12 cellular contexts compared by ENCODE assay signal in the genomic region with DNA sequence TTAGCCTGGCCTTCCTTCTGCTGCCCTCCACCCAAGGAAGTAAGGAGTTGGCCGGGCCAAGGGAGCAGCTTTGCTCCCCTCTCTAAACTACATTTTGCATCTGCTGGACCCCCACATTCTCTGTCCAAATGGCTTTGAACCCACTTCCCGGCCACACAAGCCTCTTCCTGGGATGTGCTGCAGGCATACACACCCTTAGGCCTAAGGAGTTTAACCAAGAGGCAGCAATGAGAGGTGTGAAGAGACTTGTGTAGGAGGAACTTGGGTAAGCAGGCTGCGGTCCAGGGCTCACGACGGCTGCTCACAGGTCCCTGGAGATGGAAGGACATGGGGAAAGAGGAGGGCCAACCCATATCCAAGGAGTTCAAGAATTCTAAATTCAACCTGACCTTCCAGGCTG.
DNase-seq lines count a peak whose midpoint lies in the region; ATAC-seq, FAIRE-seq and TF ChIP-seq lines count a peak whose summit lies in the region.
"Had no signal": no experiment of that assay in that cellular context is flagged by ENCODE, and none has a peak within 500 bp of the region (broad histone marks: within the 10 kb centered on the region; RNA-seq: fewer than 3 reads in every experiment).

No MANE protein-coding gene starts in this region.

- H3K4me3 ChIP-seq in esophagus muscularis mucosa (no peak overlapping the region), gastrocnemius medialis (no peak overlapping the region), MG63 (no peak overlapping the region)

- peaks cover 61 to 74% (median 64%) of the 10 kb centered on the region in 3 donors for H3K4me1 Mint-ChIP-seq in T-cell

- H3K27me3 Mint-ChIP-seq in T-cell: no peaks in the 10 kb centered on the region

- WGBS in esophagus muscularis mucosa: 78% methylated on average over 5 of the region's 5 CpGs

- POLR2A ChIA-PET in T-cell (lab: Charles Lee): interaction anchor here (1.5 to 10.2 kb wide), 3 partner anchors 10 to 14 kb away, joined by 6 to 131 read pairs (median 14); no protein-coding TSS in a partner anchor

- H3K27me3 ChIP-seq in esophagus muscularis mucosa (no peaks in the 10 kb centered on the region), gastrocnemius medialis (no peaks in the 10 kb centered on the region), MG63 (no peaks in the 10 kb centered on the region)

- FAIRE-seq in GM12891 (lab: Jason Lieb, UNC): peak; percentile 67
- FAIRE-seq: H1 had no signal

- no peaks in the 10 kb centered on the region for H3K36me3 ChIP-seq in esophagus muscularis mucosa
- no peaks in the 10 kb centered on the region for H3K36me3 ChIP-seq in gastrocnemius medialis
- H3K36me3 ChIP-seq in MG63: peaks cover 3% of the 10 kb centered on the region; the same call in 1 of the 2 replicates

- no peak for ATAC-seq in T-cell (replicated peaks in 1 of 4)
- no peak for ATAC-seq in gastrocnemius medialis
- ATAC-seq: left lobe of liver had no signal

- in situ Hi-C loops in gastrocnemius medialis (cut with MboI; ENCODE audit: low sequenced_read_pairs in 4 of 4): loop anchor here in 2 of 4 donors (10.0 to 25.0 kb wide), 3 partner anchors 62 to 1275 kb away; no protein-coding TSS in a partner anchor

- peak overlapping the region; percentile 98 for H3K27ac Mint-ChIP-seq in T-cell

- H3K4me3 Mint-ChIP-seq in T-cell: peak overlapping the region; percentile 96 to 99 (median 98)

- no peaks in the 10 kb centered on the region for H3K9me3 ChIP-seq in esophagus muscularis mucosa
- no peaks in the 10 kb centered on the region for H3K9me3 ChIP-seq in gastrocnemius medialis
- no peaks in the 10 kb centered on the region for H3K9me3 ChIP-seq in MG63

- TF ChIP-seq CTCF in esophagus muscularis mucosa (IDR thresholded peaks at IDR 0.05) (no peak), gastrocnemius medialis (IDR thresholded peaks at IDR 0.05 in 4 of 5, conservative IDR thresholded peaks at IDR 0.05 in 1 of 5) (no peak)

- H3K4me1 ChIP-seq in esophagus muscularis mucosa (peaks cover 29 to 61% (median 43%) of the 10 kb centered on the region in 4 donors), gastrocnemius medialis (peaks cover 55 to 71% of the 10 kb centered on the region in 2 donors)

- intact Hi-C loops in esophagus muscularis mucosa (cut with DNase I): no loop called here
- intact Hi-C loops in gastrocnemius medialis (cut with DNase I; ENCODE audit: low total_unique reads): no loop called here

- no peak for DNase-seq in GM12891 (ENCODE audit: insufficient read length, low spot score)
- no peak for DNase-seq in T-cell
- DNase-seq in esophagus muscularis mucosa (ENCODE audit: extremely low spot score): no peak
- no peak for DNase-seq in gastrocnemius medialis
- no peak for DNase-seq in ureter (ENCODE audit: low spot score)
- DNase-seq in MG63: no peak
- DNase-seq in NCI-H1417 (lab: John Stamatoyannopoulos, UW): no peak
- no peak for DNase-seq in NCI-H446 treated with DMSO at 0.1 percent for 48 hours (lab: John Stamatoyannopoulos, UW)
- DNase-seq: DMS79, NCI-H1092 treated with DMSO at 0.1 percent for 48 hours had no signal

- no peak for TF ChIP-seq EP300 in esophagus muscularis mucosa (IDR thresholded peaks at IDR 0.05)

- TF ChIP-seq POLR2A in GM12891 (IDR thresholded peaks at IDR 0.05; ENCODE audit: low read depth, low read length) (no peak), esophagus muscularis mucosa (IDR thresholded peaks at IDR 0.05; ENCODE audit: low read depth) (no peak), gastrocnemius medialis (IDR thresholded peaks at IDR 0.05) (no peak)

- H3K9me3 Mint-ChIP-seq in T-cell: no peaks in the 10 kb centered on the region

- CTCF ChIA-PET in T-cell (lab: Charles Lee): interaction anchor here (1.0 to 2.8 kb wide), 4 partner anchors 11 to 109 kb away, joined by 3 to 11 read pairs (median 4); no protein-coding TSS in a partner anchor

- peaks cover 25% of the 10 kb centered on the region for H3K36me3 Mint-ChIP-seq in T-cell

- H3K27ac ChIP-seq in esophagus muscularis mucosa (replicated peaks in 1 of 4): peak overlapping the region; percentile 40 to 86 (median 62)
- H3K27ac ChIP-seq in gastrocnemius medialis: peak overlapping the region; percentile 86 to 92 (median 90)

TF ChIP-seq in GM12891, 5 proteins besides CTCF, POLR2A, EP300 and RAD21:
- TF ChIP-seq SPI1 (IDR thresholded peaks at IDR 0.05; ENCODE audit: low read depth, low read length) (no peak), POLR2AphosphoS5 (IDR thresholded peaks at IDR 0.05; ENCODE audit: low read depth, low read length) (0 out of 2 replicates have a peak, but pooled peaks have one; percentile 46)
